In genomic region chr13:34044660-34045080, GRCh38 we compare ENCODE assay signal across 1 cellular context.
TF ChIP-seq lines count a peak whose summit lies in the region.

No MANE protein-coding gene starts in this region.

TF ChIP-seq in HEK293, 187 proteins besides CTCF, POLR2A, EP300 and RAD21 (continued from another document and continues in another):
- TF ChIP-seq PRDM2 (tag by site-specific recombination; IDR thresholded peaks at IDR 0.05; ENCODE audit: borderline replicate concordance), result no peak
- no peak for TF ChIP-seq ZNF18 (tag by site-specific recombination; IDR thresholded peaks at IDR 0.05)
- TF ChIP-seq ZNF513 (tag by site-specific recombination; IDR thresholded peaks at IDR 0.05), result no peak
- no peak for TF ChIP-seq PRDM1 (tag by site-specific recombination; IDR thresholded peaks at IDR 0.05)
- TF ChIP-seq ZNF23 (tag by site-specific recombination; IDR thresholded peaks at IDR 0.05; ENCODE audit: borderline replicate concordance), result no peak
- no peak for TF ChIP-seq ZNF560 (tag by site-specific recombination; IDR thresholded peaks at IDR 0.05; ENCODE audit: borderline replicate concordance)
- TF ChIP-seq SP2 (tag by site-specific recombination; IDR thresholded peaks at IDR 0.05), result no peak
- no peak for TF ChIP-seq ZNF391 (tag by site-specific recombination; IDR thresholded peaks at IDR 0.05; ENCODE audit: borderline replicate concordance, low read depth)
- TF ChIP-seq ZNF248 (tag by site-specific recombination; IDR thresholded peaks at IDR 0.05), result no peak
- no peak for TF ChIP-seq ZNF214 (tag by site-specific recombination; IDR thresholded peaks at IDR 0.05; ENCODE audit: borderline replicate concordance)
- no peak for TF ChIP-seq ZNF76 (tag by site-specific recombination; IDR thresholded peaks at IDR 0.05; ENCODE audit: borderline replicate concordance, low read depth)
- no peak for TF ChIP-seq TRIM28 (IDR thresholded peaks at IDR 0.05; ENCODE audit: borderline replicate concordance, low read length)
- TF ChIP-seq SCRT2 (tag by site-specific recombination; IDR thresholded peaks at IDR 0.05), result peak; percentile 41; the same call in 1 of the 2 replicates
- no peak for TF ChIP-seq ZFP37 (tag by site-specific recombination; IDR thresholded peaks at IDR 0.05)
- no peak for TF ChIP-seq ZNF266 (tag by site-specific recombination; IDR thresholded peaks at IDR 0.05; ENCODE audit: low read depth)
- no peak for TF ChIP-seq ZNF223 (tag by site-specific recombination; IDR thresholded peaks at IDR 0.05)
- no peak for TF ChIP-seq ZNF530 (tag by site-specific recombination; IDR thresholded peaks at IDR 0.05; ENCODE audit: low read depth)
- no peak for TF ChIP-seq IKZF3 (tag by site-specific recombination; IDR thresholded peaks at IDR 0.05)
- TF ChIP-seq ZNF121 (tag by site-specific recombination; IDR thresholded peaks at IDR 0.05), result no peak
- no peak for TF ChIP-seq SETDB1 (IDR thresholded peaks at IDR 0.05; ENCODE audit: insufficient read length, low read length)
- TF ChIP-seq ZNF184 (tag by site-specific recombination; IDR thresholded peaks at IDR 0.05), result 0 out of 2 replicates have a peak, but pooled peaks have one; percentile 42
- no peak for TF ChIP-seq ZNF16 (tag by site-specific recombination; IDR thresholded peaks at IDR 0.05; ENCODE audit: low read depth)
- TF ChIP-seq GLIS2 (tag by site-specific recombination; IDR thresholded peaks at IDR 0.05), result no peak
- TF ChIP-seq ZNF626 (tag by site-specific recombination; IDR thresholded peaks at IDR 0.05), result no peak
- TF ChIP-seq ZSCAN18 (tag by site-specific recombination; IDR thresholded peaks at IDR 0.05), result no peak
- no peak for TF ChIP-seq ATF2 (tag by site-specific recombination; IDR thresholded peaks at IDR 0.05; ENCODE audit: low read depth)
- TF ChIP-seq ZBTB6 (tag by site-specific recombination; IDR thresholded peaks at IDR 0.05), result no peak
- TF ChIP-seq ZNF146 (tag by site-specific recombination; IDR thresholded peaks at IDR 0.05), result no peak
- no peak for TF ChIP-seq HOXC10 (CRISPR knock-in tag; IDR thresholded peaks at IDR 0.05)
- no peak for TF ChIP-seq ZNF423 (tag by site-specific recombination; IDR thresholded peaks at IDR 0.05)
- no peak for TF ChIP-seq RBAK (tag by site-specific recombination; IDR thresholded peaks at IDR 0.05)
- no peak for TF ChIP-seq ZBTB11 (tag by site-specific recombination; conservative IDR thresholded peaks at IDR 0.05; ENCODE audit: low read depth)
- TF ChIP-seq KLF9 (tag by site-specific recombination; IDR thresholded peaks at IDR 0.05; ENCODE audit: low read depth), result no peak
- no peak for TF ChIP-seq ZNF280C (tag by site-specific recombination; IDR thresholded peaks at IDR 0.05)
- TF ChIP-seq ZNF398 (tag by site-specific recombination; IDR thresholded peaks at IDR 0.05), result peak; percentile 37; the same call in 1 of the 2 replicates
- TF ChIP-seq FEZF1 (tag by site-specific recombination; IDR thresholded peaks at IDR 0.05), result no peak
- no peak for TF ChIP-seq OSR2 (tag by site-specific recombination; IDR thresholded peaks at IDR 0.05)
- TF ChIP-seq ZNF510 (tag by site-specific recombination; IDR thresholded peaks at IDR 0.05; ENCODE audit: insufficient replicate concordance), result no peak
- no peak for TF ChIP-seq ZNF596 (tag by site-specific recombination; IDR thresholded peaks at IDR 0.05)
- TF ChIP-seq ZNF404 (tag by site-specific recombination; IDR thresholded peaks at IDR 0.05), result no peak
- TF ChIP-seq ZNF670 (tag by site-specific recombination; IDR thresholded peaks at IDR 0.05; ENCODE audit: low read depth), result no peak
